In genomic region chr6:63636516-63636968, GRCh38 we compare ENCODE assay signal across 8 cellular contexts. TPM values are rescaled to one million over a fixed set of nuclear protein-coding genes. Genes with fewer than 3 reads are reported as not detected.
DNase-seq lines count a peak whose midpoint lies in the region; ATAC-seq and TF ChIP-seq lines count a peak whose summit lies in the region.

No MANE protein-coding gene starts in this region.

- no peak for TF ChIP-seq CTCF in GM12875 (IDR thresholded peaks at IDR 0.05; ENCODE audit: borderline replicate concordance, insufficient read depth, low read depth, low read length)

- H3K9me3 ChIP-seq in duodenal mucosa (ENCODE audit: control insufficient read depth in 1 of 2, low read length in 2 of 2): no peaks in the 10 kb centered on the region

- DNase-seq in NCI-H2171 (lab: John Stamatoyannopoulos, UW) (peak; percentile 49), lung microvascular endothelial cell (ENCODE audit: low read depth in 2 of 2) (peak; percentile 59 to 69), epidermal melanocyte (ENCODE audit: insufficient read length, low spot score) (no peak)
- DNase-seq in activated CD4-positive, alpha-beta T cell treated with anti-CD3 and anti-CD28 coated beads for 48 hours: peak; percentile 77
- DNase-seq in stimulated activated CD4-positive, alpha-beta T cell treated with anti-CD3 and anti-CD28 coated beads, TNF-alpha, amount 100 ng/mL, for 48 hours (ENCODE audit: low read depth in 3 of 3): peak in 2 of 3 donors; percentile 21 to 65

- H3K4me3 ChIP-seq in GM12875 (ENCODE audit: low read depth, low read length) (peak overlapping the region; percentile 55), duodenal mucosa (ENCODE audit: low read depth in 1 of 2, low read length in 2 of 2) (peak overlapping the region; percentile 88 to 91)

- H3K9ac ChIP-seq in duodenal mucosa (ENCODE audit: low read depth in 1 of 2, low read length in 2 of 2): peak overlapping the region; percentile 88

- H3K27me3 ChIP-seq in duodenal mucosa (ENCODE audit: control insufficient read depth in 1 of 2, insufficient read depth in 2 of 2, low read length in 2 of 2): no peaks in the 10 kb centered on the region

- peak overlapping the region; percentile 96 for H3K27ac ChIP-seq in duodenal mucosa (ENCODE audit: low read depth, low read length)

- ATAC-seq in HG02884 (IDR thresholded peaks at IDR 0.05; ENCODE audit: unreplicated experiment): peak; percentile 5

- H3K4me1 ChIP-seq in duodenal mucosa (ENCODE audit: control insufficient read depth in 1 of 2, insufficient read depth in 2 of 2, low read length in 2 of 2): peaks cover 20 to 50% of the 10 kb centered on the region in 2 donors

- no peaks in the 10 kb centered on the region for H3K36me3 ChIP-seq in duodenal mucosa (ENCODE audit: control insufficient read depth in 1 of 2, insufficient read depth in 2 of 2, low read length in 2 of 2)

RNA-seq across cellular contexts. Expression of gene PHF3, which starts 0.9 kb away (rescaled TPM):
- total RNA-seq in lung microvascular endothelial cell: 29.2 and 40.7 TPM in 2 replicates
